8 cellular contexts compared by ENCODE assay signal in genomic region chr10:50659865-50660730, GRCh38. TPM values are rescaled to one million over a fixed set of nuclear protein-coding genes. Genes with fewer than 3 reads are reported as not detected.
DNase-seq lines count a peak whose midpoint lies in the region; ATAC-seq and TF ChIP-seq lines count a peak whose summit lies in the region.
"Not testable (repeated sequence)": the region's sequence is repeated elsewhere in the genome, so short reads cannot be mapped to it uniquely, and the experiment has no call there.

No MANE protein-coding gene starts in this region.

- H3K9ac ChIP-seq in KMS-11: peak overlapping the region; percentile 34; the same call in 1 of the 2 replicates

- H3K27ac ChIP-seq in AG04450 (ENCODE audit: low read depth, low read length); KMS-11; SJCRH30: not testable (repeated sequence)

- H3K79me2 ChIP-seq in KMS-11 (ENCODE audit: insufficient read depth, low read depth): not testable (repeated sequence)

- not testable (repeated sequence) for H4K20me1 ChIP-seq in KMS-11 (ENCODE audit: insufficient read depth)

- DNase-seq in AG04450 (ENCODE audit: low read depth, low spot score) (peak; percentile 23), SJCRH30 (peak; percentile 71), globus pallidus (ENCODE audit: low spot score) (peak; percentile 3), sciatic nerve (ENCODE audit: low spot score) (peak; percentile 64)
- peak; percentile 59 for DNase-seq in activated effector memory CD4-positive, alpha-beta T cell treated with Interleukin-2 at 50 U/mL for 16 hours

- TF ChIP-seq CTCF in AG04450 (IDR thresholded peaks at IDR 0.05; ENCODE audit: low read depth, low read length) (peak; percentile 53), KMS-11 (conservative IDR thresholded peaks at IDR 0.05; ENCODE audit: low read depth, low read length) (peak; percentile 65)

- H3K4me3 ChIP-seq in AG04450 (ENCODE audit: low read depth, low read length) (peak overlapping the region; percentile 62), SJCRH30 (peak overlapping the region; percentile 67)
- H3K4me3 ChIP-seq in KMS-11 (IDR thresholded peaks at IDR 0.05; ENCODE audit: insufficient read depth, low read depth, low read length): not testable (repeated sequence)

- intact Hi-C loops in sciatic nerve (cut with DNase I): not testable (repeated sequence)

- H2AFZ ChIP-seq in KMS-11 (ENCODE audit: low read depth): peak overlapping the region; percentile 87

- not testable (repeated sequence) for H3K4me1 ChIP-seq in KMS-11 (ENCODE audit: low read depth, poor library complexity, severe bottlenecking); SJCRH30

- H3K9me3 ChIP-seq in AG04450 (ENCODE audit: control insufficient read depth, insufficient read depth, low read length); SJCRH30 (replicated peaks): not testable (repeated sequence)

- peak; percentile 99 for ATAC-seq in GM18519 (IDR thresholded peaks at IDR 0.05; ENCODE audit: low FRiP score, unreplicated experiment)
- peak; percentile 92 for ATAC-seq in HG02623 (IDR thresholded peaks at IDR 0.05; ENCODE audit: unreplicated experiment)
- ATAC-seq in sciatic nerve: peak; percentile 77

- CTCF ChIA-PET in AG04450 (lab: Charles Lee): interaction anchor here (0.7 to 2.2 kb wide), 5 partner anchors 8 to 156 kb away, joined by 3 to 10 read pairs (median 3); no protein-coding TSS in a partner anchor

- peak overlapping the region; percentile 92 for H3K4me2 ChIP-seq in KMS-11

- H3K27me3 ChIP-seq in AG04450 (ENCODE audit: control insufficient read depth, insufficient read depth, low read length); KMS-11 (ENCODE audit: insufficient read depth, low read depth); SJCRH30: not testable (repeated sequence)

- not testable (repeated sequence) for H3K36me3 ChIP-seq in KMS-11 (ENCODE audit: insufficient read depth); SJCRH30

- POLR2A ChIA-PET in AG04450 (lab: Yijun Ruan, JAX): interaction anchor here (0.6 to 1.3 kb wide), 5 partner anchors 36 to 681 kb away, joined by 3 to 6 read pairs (median 3); no protein-coding TSS in a partner anchor

RNA-seq across cellular contexts. Expression of gene SGMS1, which starts 36.3 kb away (rescaled TPM):
- polyA plus RNA-seq in AG04450 (2011; rRNA removed): 16.0 and 17.7 TPM in 2 replicates
- polyA minus RNA-seq in AG04450 (2011; rRNA and poly(A)+ RNA removed): 23.8 and 25.1 TPM in 2 replicates
- total RNA-seq in SJCRH30 (2014; rRNA removed; shearing (Covaris generic)): 13.4 and 14.7 TPM in 2 replicates
- total RNA-seq in sciatic nerve: 54.7 TPM

Comparison
In these comparisons a context has a peak if more than half of its experiments do, and no peak if none do; other contexts are left out.
1. DNase-seq: peak in every context shown above with its lines; median percentile 71 in SJCRH30; 64 in sciatic nerve; 59 in activated effector memory CD4-positive, alpha-beta T cell treated with Interleukin-2 at 50 U/mL for 16 hours; 23 in AG04450; 3 in globus pallidus.